ENCODE assay signal across 8 cellular contexts in genomic region chr3:132210476-132211346, GRCh38.
DNase-seq lines count a peak whose midpoint lies in the region; ATAC-seq, FAIRE-seq and TF ChIP-seq lines count a peak whose summit lies in the region.

No MANE protein-coding gene starts in this region.

- FAIRE-seq in H1 (lab: Jason Lieb, UNC), result peak; percentile 96
- no peak for FAIRE-seq in small intestine (lab: Jason Lieb, UNC)

- WGBS in H1 (ENCODE audit: extremely low coverage in 1 of 2, insufficient coverage in 1 of 2, insufficient read length in 1 of 2, insufficient replicate concordance in 2 of 2, low coverage in 1 of 2, low lambda C conversion rate in 2 of 2, missing lambda C conversion rate in 1 of 2), 2 experiments, result 34% methylated on average over 9 of the region's 9 CpGs; no CpG with 5 or more reads in 1 of the 2 experiments
- 36 to 45% (median 43%) methylated on average over 9 of the region's 9 CpGs for WGBS in small intestine, 3 donors

- POLR2A ChIA-PET in H1 (lab: Charles Lee; ENCODE audit: partially characterized antibody), result interaction anchor here (0.7 to 1.1 kb wide), 3 partner anchors 10 to 1179 kb away, joined by 3 read pairs; no protein-coding TSS in a partner anchor

- H3K27ac ChIP-seq in cardiac muscle cell, result no peak overlapping the region
- no peak overlapping the region for H3K27ac ChIP-seq in H1 (ENCODE audit: low read depth, low read length)
- H3K27ac ChIP-seq in small intestine (ENCODE audit: low read depth in 1 of 2, low read length in 1 of 2), result no peak overlapping the region

- TF ChIP-seq POLR2A in H1 (IDR thresholded peaks at IDR 0.05; ENCODE audit: control extremely low read depth in 1 of 2, low read depth in 2 of 2, low read length in 2 of 2), result no peak

- no peak overlapping the region for H3K14ac ChIP-seq in H1 (ENCODE audit: insufficient read length)

- H3K4ac ChIP-seq in H1 (replicated peaks; ENCODE audit: insufficient read length, low read depth, low read length), result no peak overlapping the region

- no peak overlapping the region for H3K9ac ChIP-seq in H1 (replicated peaks in 1 of 4; ENCODE audit: extremely low read depth in 1 of 4, low read depth in 3 of 4, low read length in 3 of 4)

- no peak overlapping the region for H3K4me2 ChIP-seq in H1 (ENCODE audit: insufficient read depth in 1 of 2, low read depth in 2 of 2, low read length in 2 of 2)

- no peak overlapping the region for H2BK120ac ChIP-seq in H1 (replicated peaks; ENCODE audit: low read depth, low read length)

- H3K23me2 ChIP-seq in H1 (ENCODE audit: low read depth, low read length), result no peaks in the 10 kb centered on the region

- H3K4me1 ChIP-seq in cardiac muscle cell (ENCODE audit: low read depth), result no peaks in the 10 kb centered on the region
- peaks cover 0 to 4% (median under 1%) of the 10 kb centered on the region in 4 experiments; a peak in 2 of 7 replicates for H3K4me1 ChIP-seq in H1 (replicated peaks in 1 of 4; ENCODE audit: control insufficient read depth in 3 of 4, insufficient read depth in 4 of 4, low read length in 3 of 4)
- no peaks in the 10 kb centered on the region for H3K4me1 ChIP-seq in small intestine (ENCODE audit: control insufficient read depth in 2 of 2, insufficient read depth in 1 of 2, low read depth in 1 of 2, low read length in 1 of 2)

- no peak overlapping the region for H2BK20ac ChIP-seq in H1 (ENCODE audit: low read length)

- H3K79me2 ChIP-seq in H1 (ENCODE audit: control insufficient read depth in 1 of 2, insufficient read depth in 2 of 2, low read length in 2 of 2), result no peaks in the 10 kb centered on the region

- no peak overlapping the region for H4K5ac ChIP-seq in H1 (ENCODE audit: insufficient read length, low read depth, low read length)

- TF ChIP-seq CTCF in cardiac muscle cell (IDR thresholded peaks at IDR 0.05; ENCODE audit: low read depth, low read length) (peak; percentile 25), H1 (IDR thresholded peaks at IDR 0.05; ENCODE audit: control extremely low read depth in 1 of 3, insufficient read depth in 1 of 3, low read depth in 1 of 3, low read length in 3 of 3) (peak; percentile 88 to 93 (median 90))

- no peak overlapping the region for H2BK15ac ChIP-seq in H1 (ENCODE audit: low read length)

- peak; percentile 91 to 95 for TF ChIP-seq RAD21 in H1 (IDR thresholded peaks at IDR 0.05 in 1 of 2, conservative IDR thresholded peaks at IDR 0.05 in 1 of 2; ENCODE audit: low read depth in 2 of 2, low read length in 2 of 2)

- no peak overlapping the region for H2BK12ac ChIP-seq in H1 (ENCODE audit: low read depth, low read length)

- no peak overlapping the region for H3K56ac ChIP-seq in H1 (replicated peaks; ENCODE audit: insufficient read length, low read depth, low read length)

- no peaks in the 10 kb centered on the region for H3K27me3 ChIP-seq in cardiac muscle cell
- peaks cover 27 to 42% (median 40%) of the 10 kb centered on the region in 4 experiments for H3K27me3 ChIP-seq in H1 (replicated peaks in 1 of 4; ENCODE audit: control insufficient read depth in 3 of 4, extremely low read depth in 1 of 4, insufficient read depth in 3 of 4, low read length in 3 of 4)
- no peaks in the 10 kb centered on the region for H3K27me3 ChIP-seq in small intestine (ENCODE audit: control insufficient read depth in 2 of 2, insufficient read depth in 2 of 2, low read length in 2 of 2)

- TF ChIP-seq EP300 in H1 (IDR thresholded peaks at IDR 0.05; ENCODE audit: borderline replicate concordance in 1 of 2, low read depth in 2 of 2, low read length in 2 of 2), result no peak

- CTCF ChIA-PET in H1 (lab: Charles Lee; ENCODE audit: partially characterized antibody), result interaction anchor here (0.6 to 8.1 kb wide), 49 partner anchors 10 to 982 kb away, joined by 3 to 110 read pairs (median 4); partner anchors contain the start of gene CPNE4

- H3K79me1 ChIP-seq in H1 (ENCODE audit: low read depth, low read length), result no peaks in the 10 kb centered on the region; the same call in 1 of the 2 replicates

- no peak overlapping the region for H2BK5ac ChIP-seq in H1 (ENCODE audit: low read depth, low read length)

- no peak overlapping the region for H3K18ac ChIP-seq in H1 (ENCODE audit: extremely low read depth, low read length)

- no peak overlapping the region for H3K23ac ChIP-seq in H1 (ENCODE audit: insufficient read length)

- H3K9me3 ChIP-seq in cardiac muscle cell (ENCODE audit: low read depth), result no peaks in the 10 kb centered on the region
- no peaks in the 10 kb centered on the region for H3K9me3 ChIP-seq in H1 (ENCODE audit: insufficient read depth in 2 of 2, low read depth in 1 of 2, low read length in 1 of 2)
- no peaks in the 10 kb centered on the region for H3K9me3 ChIP-seq in small intestine (ENCODE audit: control insufficient read depth, low read depth)

- no peak overlapping the region for H2AFZ ChIP-seq in H1 (ENCODE audit: low read length)

- peaks cover 0 to 3% of the 10 kb centered on the region in 2 experiments for H4K20me1 ChIP-seq in H1 (replicated peaks in 1 of 2; ENCODE audit: control insufficient read depth in 1 of 2, insufficient read depth in 2 of 2, low read length in 2 of 2)

- no peak overlapping the region for H4K91ac ChIP-seq in H1 (replicated peaks; ENCODE audit: insufficient read length, low read length)

- ATAC-seq in Right ventricle myocardium superior (ENCODE audit: poor library complexity) (no peak), GM21717 (IDR thresholded peaks at IDR 0.05; ENCODE audit: unreplicated experiment) (no peak)

- DNase-seq in cardiac muscle cell (ENCODE audit: low read depth in 1 of 2, low spot score in 1 of 2) (peak in 1 of 2 donors; percentile 36), Right ventricle myocardium superior (no peak), NCI-H2107 (lab: John Stamatoyannopoulos, UW) (peak; percentile 24), H1 (ENCODE audit: low read depth in 1 of 2, low spot score in 2 of 2) (peak; percentile 49 to 84), small intestine (peak; percentile 55), GF-D8 (lab: John Stamatoyannopoulos, UW) (no peak), amniotic stem cell (lab: John Stamatoyannopoulos, UW) (no peak)

- H3K4me3 ChIP-seq in cardiac muscle cell (no peak overlapping the region), H1 (ENCODE audit: extremely low read depth in 1 of 4, insufficient read depth in 2 of 4, low read depth in 3 of 4, low read length in 4 of 4) (no peak overlapping the region), small intestine (ENCODE audit: low read depth in 1 of 2, low read length in 2 of 2) (no peak overlapping the region)

- intact Hi-C loops in Right ventricle myocardium superior (cut with DNase I), result no loop called here

- H2AK5ac ChIP-seq in H1 (ENCODE audit: low read depth, low read length), result no peak overlapping the region

- H3K36me3 ChIP-seq in cardiac muscle cell (no peaks in the 10 kb centered on the region), H1 (ENCODE audit: control insufficient read depth in 2 of 4, insufficient read depth in 4 of 4, low read length in 3 of 4) (no peaks in the 10 kb centered on the region), small intestine (ENCODE audit: control insufficient read depth in 2 of 2, insufficient read depth in 2 of 2, low read length in 2 of 2) (no peaks in the 10 kb centered on the region)

- H4K8ac ChIP-seq in H1 (ENCODE audit: extremely low read depth, insufficient read depth, low read length), result no peak overlapping the region

TF ChIP-seq in H1, 55 proteins besides CTCF, POLR2A, EP300 and RAD21 (continues in another document):
- no peak for TF ChIP-seq MAX (IDR thresholded peaks at IDR 0.05)
- peak; percentile 84; the same call in 1 of the 2 replicates for TF ChIP-seq RXRA (IDR thresholded peaks at IDR 0.05; ENCODE audit: insufficient read depth, low read depth, low read length)
- TF ChIP-seq KDM1A (IDR thresholded peaks at IDR 0.05; ENCODE audit: borderline replicate concordance, low read length), result no peak
- no peak for TF ChIP-seq SP2 (IDR thresholded peaks at IDR 0.05; ENCODE audit: low read length)
- TF ChIP-seq, protein P1, sequence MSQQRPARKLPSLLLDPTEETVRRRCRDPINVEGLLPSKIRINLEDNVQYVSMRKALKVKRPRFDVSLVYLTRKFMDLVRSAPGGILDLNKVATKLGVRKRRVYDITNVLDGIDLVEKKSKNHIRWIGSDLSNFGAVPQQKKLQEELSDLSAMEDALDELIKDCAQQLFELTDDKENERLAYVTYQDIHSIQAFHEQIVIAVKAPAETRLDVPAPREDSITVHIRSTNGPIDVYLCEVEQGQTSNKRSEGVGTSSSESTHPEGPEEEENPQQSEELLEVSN (IDR thresholded peaks at IDR 0.05), result no peak
- TF ChIP-seq, protein P2, sequence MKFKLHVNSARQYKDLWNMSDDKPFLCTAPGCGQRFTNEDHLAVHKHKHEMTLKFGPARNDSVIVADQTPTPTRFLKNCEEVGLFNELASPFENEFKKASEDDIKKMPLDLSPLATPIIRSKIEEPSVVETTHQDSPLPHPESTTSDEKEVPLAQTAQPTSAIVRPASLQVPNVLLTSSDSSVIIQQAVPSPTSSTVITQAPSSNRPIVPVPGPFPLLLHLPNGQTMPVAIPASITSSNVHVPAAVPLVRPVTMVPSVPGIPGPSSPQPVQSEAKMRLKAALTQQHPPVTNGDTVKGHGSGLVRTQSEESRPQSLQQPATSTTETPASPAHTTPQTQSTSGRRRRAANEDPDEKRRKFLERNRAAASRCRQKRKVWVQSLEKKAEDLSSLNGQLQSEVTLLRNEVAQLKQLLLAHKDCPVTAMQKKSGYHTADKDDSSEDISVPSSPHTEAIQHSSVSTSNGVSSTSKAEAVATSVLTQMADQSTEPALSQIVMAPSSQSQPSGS (IDR thresholded peaks at IDR 0.05; ENCODE audit: low read length), result no peak
- TF ChIP-seq SUZ12 (IDR thresholded peaks at IDR 0.05; ENCODE audit: low read length), result no peak
- peak; percentile 14 for TF ChIP-seq NANOG (IDR thresholded peaks at IDR 0.05; ENCODE audit: insufficient read depth, low read depth, low read length, poor library complexity, severe bottlenecking)
- no peak for TF ChIP-seq RNF2 (IDR thresholded peaks at IDR 0.05; ENCODE audit: borderline replicate concordance, low read depth, low read length, missing control alignments, poor library complexity, severe bottlenecking)
- no peak for TF ChIP-seq HDAC6 (IDR thresholded peaks at IDR 0.05; ENCODE audit: low read depth, low read length)
- no peak for TF ChIP-seq USF2 (IDR thresholded peaks at IDR 0.05; ENCODE audit: low read length)

Comparison
In these comparisons a context has a peak if more than half of its experiments do, and no peak if none do; other contexts are left out.
1. DNase-seq: peak in NCI-H2107 (single experiment), H1 (2 of 2) and small intestine (single experiment); none in Right ventricle myocardium superior (single experiment), GF-D8 (single experiment) and amniotic stem cell (single experiment).